In the genomic region with DNA sequence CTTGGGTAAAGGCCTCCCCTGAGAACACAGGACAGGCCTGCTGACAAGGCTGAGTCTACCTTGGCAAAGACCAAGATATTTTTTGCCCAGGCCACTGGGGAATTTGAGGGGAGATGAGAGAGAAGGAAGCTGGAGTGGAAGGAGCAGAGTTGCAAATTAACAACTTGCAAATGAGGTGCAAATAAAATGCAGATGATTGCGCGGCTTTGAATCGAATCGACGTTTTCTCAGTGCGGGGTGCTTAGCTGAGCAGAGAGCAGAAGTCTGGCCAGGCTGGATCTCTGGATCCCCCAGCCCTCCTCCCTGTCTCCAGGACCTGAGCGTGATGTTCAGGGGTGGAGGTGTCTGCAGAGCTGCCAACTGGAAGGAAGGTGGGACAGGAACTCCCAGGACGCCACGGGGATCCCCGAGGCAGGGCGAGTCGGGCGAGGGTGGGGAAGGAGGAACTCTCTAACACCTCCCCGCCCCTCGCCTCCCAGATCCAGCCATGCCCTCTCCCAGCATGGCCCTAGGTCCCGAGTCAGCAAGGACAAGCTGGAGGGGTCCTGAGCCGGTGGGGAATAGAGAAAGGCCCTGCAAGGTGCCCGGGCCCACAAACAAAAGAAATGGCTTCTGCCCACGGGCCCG, we compare ENCODE assay signal across 2 cellular contexts.
TF ChIP-seq lines count a peak whose summit lies in the region.

No MANE protein-coding gene starts in this region.

TF ChIP-seq in endothelial cell of umbilical vein, 7 proteins besides CTCF, POLR2A, EP300 and RAD21:
- TF ChIP-seq FOS (IDR thresholded peaks at IDR 0.05; ENCODE audit: borderline replicate concordance, insufficient read depth, low read length): no peak

TF ChIP-seq in neural cell, 6 proteins besides CTCF, POLR2A, EP300 and RAD21:
- no peak for TF ChIP-seq EZH2 (IDR thresholded peaks at IDR 0.05; ENCODE audit: borderline replicate concordance, insufficient read depth, low read length, poor library complexity, severe bottlenecking)
- TF ChIP-seq REST (IDR thresholded peaks at IDR 0.05; ENCODE audit: borderline replicate concordance): no peak
- no peak for TF ChIP-seq POLR2AphosphoS5 (IDR thresholded peaks at IDR 0.05)
- TF ChIP-seq SMC3 (conservative IDR thresholded peaks at IDR 0.05; ENCODE audit: poor library complexity): no peak
- no peak for TF ChIP-seq TAF1 (IDR thresholded peaks at IDR 0.05; ENCODE audit: low read depth)
- TF ChIP-seq MXI1 (conservative IDR thresholded peaks at IDR 0.05; ENCODE audit: poor library complexity, severe bottlenecking): no peak
